In the genomic region with DNA sequence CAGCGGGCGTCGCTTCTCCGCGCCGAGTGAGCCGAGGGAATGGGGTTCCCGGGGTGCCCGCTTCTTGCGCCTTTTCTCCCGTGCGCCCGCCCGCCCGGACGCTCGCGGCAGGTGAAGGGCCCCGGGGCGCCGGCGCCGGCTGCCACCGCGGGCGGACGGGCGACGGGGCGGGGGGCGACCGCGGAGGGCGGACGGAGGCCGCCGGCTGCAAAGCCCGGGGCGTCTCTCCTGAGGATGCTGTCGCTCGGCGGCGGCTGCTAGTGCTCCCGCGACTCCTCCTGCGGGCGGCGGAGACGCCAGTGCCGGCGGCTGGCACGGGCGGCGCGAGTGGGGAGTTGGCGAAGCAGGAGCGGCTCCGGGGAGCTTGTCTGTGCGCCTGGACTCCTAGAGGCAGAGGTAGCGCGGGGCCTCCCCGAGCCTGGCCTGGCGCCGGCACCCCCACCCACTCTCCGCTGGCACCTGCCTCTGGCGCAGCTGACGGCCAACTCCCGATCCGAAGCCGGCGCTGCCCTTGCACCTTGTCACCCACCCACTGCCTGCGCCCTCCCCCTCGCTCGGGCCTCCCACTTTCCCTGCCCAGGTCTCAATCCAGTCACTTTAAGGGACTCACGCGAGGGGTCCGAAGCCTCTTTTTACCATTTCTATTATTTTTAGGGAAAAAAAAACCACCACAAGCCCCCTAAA, we compare ENCODE assay signal across 8 cellular contexts. TPM values are rescaled to one million over a fixed set of nuclear protein-coding genes. Genes with fewer than 3 reads are reported as not detected.
DNase-seq lines count a peak whose midpoint lies in the region; ATAC-seq, FAIRE-seq and TF ChIP-seq lines count a peak whose summit lies in the region.

A gene (minus strand): TSS at position 487 of the 684 bp plus-strand sequence. CDS start 701 bp downstream, outside the sequence.

- peak within 1 kb of the TSS; percentile 35 to 65 (median 40) for H3K4me3 ChIP-seq in pancreas

- no peak for TF ChIP-seq CTCF in pancreas (IDR thresholded peaks at IDR 0.05)

- peak within 1 kb of the TSS in 2 of 4 donors; percentile 55 to 67 for H3K27ac ChIP-seq in pancreas

- H3K4me1 ChIP-seq in pancreas, result no peaks in the 10 kb centered on the region

- no peaks in the 10 kb centered on the region for H3K27me3 ChIP-seq in pancreas

- ATAC-seq in Right ventricle myocardium superior (ENCODE audit: poor library complexity) (peak; percentile 55), pancreas (peak; percentile 50 to 76 (median 54)), HG02870 (IDR thresholded peaks at IDR 0.05; ENCODE audit: unreplicated experiment) (no peak), HG03139 (IDR thresholded peaks at IDR 0.05; ENCODE audit: unreplicated experiment) (no peak), GM19023 (IDR thresholded peaks at IDR 0.05; ENCODE audit: unreplicated experiment) (no peak)

- no peaks in the 10 kb centered on the region for H3K36me3 ChIP-seq in pancreas

- FAIRE-seq in pancreas (lab: Jason Lieb, UNC), result no peak

- intact Hi-C loops in Right ventricle myocardium superior (cut with DNase I) (no loop called here), pancreas (cut with DNase I) (no loop called here)

- H3K9me3 ChIP-seq in pancreas, result no peaks in the 10 kb centered on the region

- DNase-seq in NCI-H1417 (lab: John Stamatoyannopoulos, UW), result peak; percentile 26 to 78 (median 67)
- no peak for DNase-seq in NCI-H1417 treated with DMSO at 0.1 percent for 48 hours (lab: John Stamatoyannopoulos, UW)
- DNase-seq in activated T-cell treated with anti-CD3 and anti-CD28 coated beads, Interleukin-2, amount 50 U/mL, for 1 hour, result peak; percentile 20
- DNase-seq in Right ventricle myocardium superior, result peak; percentile 75
- peak; percentile 29 to 84 (median 52) for DNase-seq in pancreas

- WGBS in pancreas, 2 donors, result 1% methylated on average over 40 to 77 of the region's 77 CpGs

RNA-seq across cellular contexts. Expression of the gene that starts here (rescaled TPM):
- 5.0 TPM for total RNA-seq in Right ventricle myocardium superior
- 1 to 10 TPM in 4 of 6 donors, under 1 TPM in 2; 0.46 to 9.0 (median 1.9) TPM for total RNA-seq in pancreas
- 1 to 10 TPM; 5.1 to 8.0 TPM for polyA plus RNA-seq in pancreas

Comparison
In these comparisons a context has a peak if more than half of its experiments do, and no peak if none do; other contexts are left out.
1. ATAC-seq: peak in Right ventricle myocardium superior (single experiment) and pancreas (4 of 4); none in HG02870 (single experiment), HG03139 (single experiment) and GM19023 (single experiment).